1 cellular context compared by ENCODE assay signal in the genomic region with DNA sequence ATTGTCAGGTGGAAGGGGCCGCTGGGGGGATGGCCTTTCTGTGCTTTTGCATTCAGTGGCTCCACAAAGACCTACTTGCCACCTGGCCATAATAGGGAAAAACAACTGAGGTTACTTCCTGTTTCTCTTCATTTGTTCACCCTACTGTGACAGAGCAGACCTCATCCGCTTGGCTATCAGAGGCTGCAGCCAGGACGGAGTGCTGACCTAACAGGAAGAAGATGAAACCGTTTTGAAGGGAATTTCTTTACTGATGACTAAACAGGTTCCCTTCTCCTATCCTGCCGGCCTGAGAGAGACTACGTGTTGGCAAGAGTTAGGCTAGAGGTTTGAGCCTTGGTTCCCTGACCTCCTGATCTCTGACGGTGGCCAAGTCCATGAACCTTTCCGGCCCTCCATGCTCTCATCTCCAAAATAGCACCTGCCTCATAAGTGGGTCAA.
A peak's percentile ranks its signal among the peaks of the same experiment; 100 is the strongest.
TF ChIP-seq lines count a peak whose summit lies in the region.

No MANE protein-coding gene starts in this region.

TF ChIP-seq in K562, 482 proteins besides CTCF, POLR2A, EP300 and RAD21 (continued from another document and continues in another):
- TF ChIP-seq MAZ (CRISPR knock-in tag; conservative IDR thresholded peaks at IDR 0.05 in 1 of 2, IDR thresholded peaks at IDR 0.05 in 1 of 2) (no peak), ZBTB26 (CRISPR knock-in tag; IDR thresholded peaks at IDR 0.05) (no peak), THAP12 (CRISPR knock-in tag; IDR thresholded peaks at IDR 0.05) (no peak), STAG1 (CRISPR knock-in tag; IDR thresholded peaks at IDR 0.05; ENCODE audit: borderline replicate concordance) (no peak), ZNF583 (CRISPR knock-in tag; IDR thresholded peaks at IDR 0.05) (no peak), NFE2 (IDR thresholded peaks at IDR 0.05; ENCODE audit: low read depth) (peak; percentile 53; the same call in 1 of the 2 replicates), ZNF12 (CRISPR knock-in tag; IDR thresholded peaks at IDR 0.05) (no peak), RFX5 (IDR thresholded peaks at IDR 0.05; ENCODE audit: low read depth, low read length) (no peak), CXXC5 (CRISPR knock-in tag; IDR thresholded peaks at IDR 0.05) (no peak), ZNF3 (CRISPR knock-in tag; IDR thresholded peaks at IDR 0.05) (no peak), SLC30A9 (CRISPR knock-in tag; IDR thresholded peaks at IDR 0.05) (no peak), SMAD1 (IDR thresholded peaks at IDR 0.05; ENCODE audit: low read depth, low read length, partially characterized antibody) (no peak), MEF2D (tag; conservative IDR thresholded peaks at IDR 0.05; ENCODE audit: low read depth) (no peak), KHSRP (IDR thresholded peaks at IDR 0.05) (no peak), JUN (IDR thresholded peaks at IDR 0.05; ENCODE audit: borderline replicate concordance, low read depth, low read length) (no peak), JUN (CRISPR knock-in tag; IDR thresholded peaks at IDR 0.05; ENCODE audit: borderline replicate concordance) (no peak), ZNF224 (CRISPR knock-in tag; IDR thresholded peaks at IDR 0.05) (no peak), ZNF239 (CRISPR knock-in tag; IDR thresholded peaks at IDR 0.05) (no peak), HMG20B (CRISPR knock-in tag; IDR thresholded peaks at IDR 0.05) (no peak), ZNF764 (CRISPR knock-in tag; IDR thresholded peaks at IDR 0.05; ENCODE audit: low read depth) (no peak), TFAM (CRISPR knock-in tag; conservative IDR thresholded peaks at IDR 0.05) (no peak), NR0B1 (IDR thresholded peaks at IDR 0.05; ENCODE audit: partially characterized antibody) (no peak), FOXK2 (conservative IDR thresholded peaks at IDR 0.05 in 1 of 2, IDR thresholded peaks at IDR 0.05 in 1 of 2; ENCODE audit: low read depth in 2 of 2) (no peak), BCL6 (CRISPR knock-in tag; IDR thresholded peaks at IDR 0.05) (no peak), TAL1 (IDR thresholded peaks at IDR 0.05) (peak; percentile 33; the same call in 1 of the 2 replicates), DNMT1 (IDR thresholded peaks at IDR 0.05) (no peak), SRSF3 (IDR thresholded peaks at IDR 0.05; ENCODE audit: insufficient read depth, low read length) (no peak)
- TF ChIP-seq, protein P1, sequence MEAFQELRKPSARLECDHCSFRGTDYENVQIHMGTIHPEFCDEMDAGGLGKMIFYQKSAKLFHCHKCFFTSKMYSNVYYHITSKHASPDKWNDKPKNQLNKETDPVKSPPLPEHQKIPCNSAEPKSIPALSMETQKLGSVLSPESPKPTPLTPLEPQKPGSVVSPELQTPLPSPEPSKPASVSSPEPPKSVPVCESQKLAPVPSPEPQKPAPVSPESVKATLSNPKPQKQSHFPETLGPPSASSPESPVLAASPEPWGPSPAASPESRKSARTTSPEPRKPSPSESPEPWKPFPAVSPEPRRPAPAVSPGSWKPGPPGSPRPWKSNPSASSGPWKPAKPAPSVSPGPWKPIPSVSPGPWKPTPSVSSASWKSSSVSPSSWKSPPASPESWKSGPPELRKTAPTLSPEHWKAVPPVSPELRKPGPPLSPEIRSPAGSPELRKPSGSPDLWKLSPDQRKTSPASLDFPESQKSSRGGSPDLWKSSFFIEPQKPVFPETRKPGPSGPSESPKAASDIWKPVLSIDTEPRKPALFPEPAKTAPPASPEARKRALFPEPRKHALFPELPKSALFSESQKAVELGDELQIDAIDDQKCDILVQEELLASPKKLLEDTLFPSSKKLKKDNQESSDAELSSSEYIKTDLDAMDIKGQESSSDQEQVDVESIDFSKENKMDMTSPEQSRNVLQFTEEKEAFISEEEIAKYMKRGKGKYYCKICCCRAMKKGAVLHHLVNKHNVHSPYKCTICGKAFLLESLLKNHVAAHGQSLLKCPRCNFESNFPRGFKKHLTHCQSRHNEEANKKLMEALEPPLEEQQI (IDR thresholded peaks at IDR 0.05): no peak
- TF ChIP-seq, protein P2, sequence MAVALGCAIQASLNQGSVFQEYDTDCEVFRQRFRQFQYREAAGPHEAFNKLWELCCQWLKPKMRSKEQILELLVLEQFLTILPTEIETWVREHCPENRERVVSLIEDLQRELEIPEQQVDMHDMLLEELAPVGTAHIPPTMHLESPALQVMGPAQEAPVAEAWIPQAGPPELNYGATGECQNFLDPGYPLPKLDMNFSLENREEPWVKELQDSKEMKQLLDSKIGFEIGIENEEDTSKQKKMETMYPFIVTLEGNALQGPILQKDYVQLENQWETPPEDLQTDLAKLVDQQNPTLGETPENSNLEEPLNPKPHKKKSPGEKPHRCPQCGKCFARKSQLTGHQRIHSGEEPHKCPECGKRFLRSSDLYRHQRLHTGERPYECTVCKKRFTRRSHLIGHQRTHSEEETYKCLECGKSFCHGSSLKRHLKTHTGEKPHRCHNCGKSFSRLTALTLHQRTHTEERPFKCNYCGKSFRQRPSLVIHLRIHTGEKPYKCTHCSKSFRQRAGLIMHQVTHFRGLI (CRISPR knock-in tag; IDR thresholded peaks at IDR 0.05): no peak
- TF ChIP-seq, protein P3, sequence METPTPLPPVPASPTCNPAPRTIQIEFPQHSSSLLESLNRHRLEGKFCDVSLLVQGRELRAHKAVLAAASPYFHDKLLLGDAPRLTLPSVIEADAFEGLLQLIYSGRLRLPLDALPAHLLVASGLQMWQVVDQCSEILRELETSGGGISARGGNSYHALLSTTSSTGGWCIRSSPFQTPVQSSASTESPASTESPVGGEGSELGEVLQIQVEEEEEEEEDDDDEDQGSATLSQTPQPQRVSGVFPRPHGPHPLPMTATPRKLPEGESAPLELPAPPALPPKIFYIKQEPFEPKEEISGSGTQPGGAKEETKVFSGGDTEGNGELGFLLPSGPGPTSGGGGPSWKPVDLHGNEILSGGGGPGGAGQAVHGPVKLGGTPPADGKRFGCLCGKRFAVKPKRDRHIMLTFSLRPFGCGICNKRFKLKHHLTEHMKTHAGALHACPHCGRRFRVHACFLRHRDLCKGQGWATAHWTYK (CRISPR knock-in tag; IDR thresholded peaks at IDR 0.05): no peak
- TF ChIP-seq, protein P4, sequence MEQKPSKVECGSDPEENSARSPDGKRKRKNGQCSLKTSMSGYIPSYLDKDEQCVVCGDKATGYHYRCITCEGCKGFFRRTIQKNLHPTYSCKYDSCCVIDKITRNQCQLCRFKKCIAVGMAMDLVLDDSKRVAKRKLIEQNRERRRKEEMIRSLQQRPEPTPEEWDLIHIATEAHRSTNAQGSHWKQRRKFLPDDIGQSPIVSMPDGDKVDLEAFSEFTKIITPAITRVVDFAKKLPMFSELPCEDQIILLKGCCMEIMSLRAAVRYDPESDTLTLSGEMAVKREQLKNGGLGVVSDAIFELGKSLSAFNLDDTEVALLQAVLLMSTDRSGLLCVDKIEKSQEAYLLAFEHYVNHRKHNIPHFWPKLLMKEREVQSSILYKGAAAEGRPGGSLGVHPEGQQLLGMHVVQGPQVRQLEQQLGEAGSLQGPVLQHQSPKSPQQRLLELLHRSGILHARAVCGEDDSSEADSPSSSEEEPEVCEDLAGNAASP (IDR thresholded peaks at IDR 0.05): no peak
- TF ChIP-seq, protein P5, sequence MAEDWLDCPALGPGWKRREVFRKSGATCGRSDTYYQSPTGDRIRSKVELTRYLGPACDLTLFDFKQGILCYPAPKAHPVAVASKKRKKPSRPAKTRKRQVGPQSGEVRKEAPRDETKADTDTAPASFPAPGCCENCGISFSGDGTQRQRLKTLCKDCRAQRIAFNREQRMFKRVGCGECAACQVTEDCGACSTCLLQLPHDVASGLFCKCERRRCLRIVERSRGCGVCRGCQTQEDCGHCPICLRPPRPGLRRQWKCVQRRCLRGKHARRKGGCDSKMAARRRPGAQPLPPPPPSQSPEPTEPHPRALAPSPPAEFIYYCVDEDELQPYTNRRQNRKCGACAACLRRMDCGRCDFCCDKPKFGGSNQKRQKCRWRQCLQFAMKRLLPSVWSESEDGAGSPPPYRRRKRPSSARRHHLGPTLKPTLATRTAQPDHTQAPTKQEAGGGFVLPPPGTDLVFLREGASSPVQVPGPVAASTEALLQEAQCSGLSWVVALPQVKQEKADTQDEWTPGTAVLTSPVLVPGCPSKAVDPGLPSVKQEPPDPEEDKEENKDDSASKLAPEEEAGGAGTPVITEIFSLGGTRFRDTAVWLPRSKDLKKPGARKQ (CRISPR knock-in tag; IDR thresholded peaks at IDR 0.05): 0 out of 2 replicates have a peak, but pooled peaks have one; percentile 21
- TF ChIP-seq, protein P6, sequence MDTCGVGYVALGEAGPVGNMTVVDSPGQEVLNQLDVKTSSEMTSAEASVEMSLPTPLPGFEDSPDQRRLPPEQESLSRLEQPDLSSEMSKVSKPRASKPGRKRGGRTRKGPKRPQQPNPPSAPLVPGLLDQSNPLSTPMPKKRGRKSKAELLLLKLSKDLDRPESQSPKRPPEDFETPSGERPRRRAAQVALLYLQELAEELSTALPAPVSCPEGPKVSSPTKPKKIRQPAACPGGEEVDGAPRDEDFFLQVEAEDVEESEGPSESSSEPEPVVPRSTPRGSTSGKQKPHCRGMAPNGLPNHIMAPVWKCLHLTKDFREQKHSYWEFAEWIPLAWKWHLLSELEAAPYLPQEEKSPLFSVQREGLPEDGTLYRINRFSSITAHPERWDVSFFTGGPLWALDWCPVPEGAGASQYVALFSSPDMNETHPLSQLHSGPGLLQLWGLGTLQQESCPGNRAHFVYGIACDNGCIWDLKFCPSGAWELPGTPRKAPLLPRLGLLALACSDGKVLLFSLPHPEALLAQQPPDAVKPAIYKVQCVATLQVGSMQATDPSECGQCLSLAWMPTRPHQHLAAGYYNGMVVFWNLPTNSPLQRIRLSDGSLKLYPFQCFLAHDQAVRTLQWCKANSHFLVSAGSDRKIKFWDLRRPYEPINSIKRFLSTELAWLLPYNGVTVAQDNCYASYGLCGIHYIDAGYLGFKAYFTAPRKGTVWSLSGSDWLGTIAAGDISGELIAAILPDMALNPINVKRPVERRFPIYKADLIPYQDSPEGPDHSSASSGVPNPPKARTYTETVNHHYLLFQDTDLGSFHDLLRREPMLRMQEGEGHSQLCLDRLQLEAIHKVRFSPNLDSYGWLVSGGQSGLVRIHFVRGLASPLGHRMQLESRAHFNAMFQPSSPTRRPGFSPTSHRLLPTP (IDR thresholded peaks at IDR 0.05; ENCODE audit: borderline replicate concordance, extremely low read depth, insufficient read length): no peak
- TF ChIP-seq, protein P7, sequence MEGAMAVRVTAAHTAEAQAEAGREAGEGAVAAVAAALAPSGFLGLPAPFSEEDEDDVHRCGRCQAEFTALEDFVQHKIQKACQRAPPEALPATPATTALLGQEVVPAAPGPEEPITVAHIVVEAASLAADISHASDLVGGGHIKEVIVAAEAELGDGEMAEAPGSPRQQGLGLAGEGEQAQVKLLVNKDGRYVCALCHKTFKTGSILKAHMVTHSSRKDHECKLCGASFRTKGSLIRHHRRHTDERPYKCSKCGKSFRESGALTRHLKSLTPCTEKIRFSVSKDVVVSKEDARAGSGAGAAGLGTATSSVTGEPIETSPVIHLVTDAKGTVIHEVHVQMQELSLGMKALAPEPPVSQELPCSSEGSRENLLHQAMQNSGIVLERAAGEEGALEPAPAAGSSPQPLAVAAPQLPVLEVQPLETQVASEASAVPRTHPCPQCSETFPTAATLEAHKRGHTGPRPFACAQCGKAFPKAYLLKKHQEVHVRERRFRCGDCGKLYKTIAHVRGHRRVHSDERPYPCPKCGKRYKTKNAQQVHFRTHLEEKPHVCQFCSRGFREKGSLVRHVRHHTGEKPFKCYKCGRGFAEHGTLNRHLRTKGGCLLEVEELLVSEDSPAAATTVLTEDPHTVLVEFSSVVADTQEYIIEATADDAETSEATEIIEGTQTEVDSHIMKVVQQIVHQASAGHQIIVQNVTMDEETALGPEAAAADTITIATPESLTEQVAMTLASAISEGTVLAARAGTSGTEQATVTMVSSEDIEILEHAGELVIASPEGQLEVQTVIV (CRISPR knock-in tag; IDR thresholded peaks at IDR 0.05; ENCODE audit: borderline replicate concordance): no peak
- TF ChIP-seq, protein P8, sequence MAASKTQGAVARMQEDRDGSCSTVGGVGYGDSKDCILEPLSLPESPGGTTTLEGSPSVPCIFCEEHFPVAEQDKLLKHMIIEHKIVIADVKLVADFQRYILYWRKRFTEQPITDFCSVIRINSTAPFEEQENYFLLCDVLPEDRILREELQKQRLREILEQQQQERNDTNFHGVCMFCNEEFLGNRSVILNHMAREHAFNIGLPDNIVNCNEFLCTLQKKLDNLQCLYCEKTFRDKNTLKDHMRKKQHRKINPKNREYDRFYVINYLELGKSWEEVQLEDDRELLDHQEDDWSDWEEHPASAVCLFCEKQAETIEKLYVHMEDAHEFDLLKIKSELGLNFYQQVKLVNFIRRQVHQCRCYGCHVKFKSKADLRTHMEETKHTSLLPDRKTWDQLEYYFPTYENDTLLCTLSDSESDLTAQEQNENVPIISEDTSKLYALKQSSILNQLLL (CRISPR knock-in tag; IDR thresholded peaks at IDR 0.05; ENCODE audit: borderline replicate concordance): no peak
